34 cellular contexts compared by ENCODE assay signal in genomic region chr5:5474961-5475360, GRCh38.
"Had no signal": no experiment of that assay in that cellular context is flagged by ENCODE, and none has a peak within 500 bp of the region (broad histone marks: within the 10 kb centered on the region; RNA-seq: fewer than 3 reads in every experiment).

No MANE protein-coding gene starts in this region.

- DNase-seq: Karpas-422, Kasumi-1, KG1, MG63, MM.1S, MV-4-11, NCI-H1048, NCI-H1092, NCI-H1092 treated with DMSO at 0.1 percent for 48 hours, NCI-H1105, NCI-H1105 treated with DMSO at 0.1 percent for 48 hours, NCI-H1417, NCI-H1417 treated with DMSO at 0.1 percent for 48 hours, NCI-H1436, NCI-H1436 treated with DMSO at 0.1 percent for 48 hours, NCI-H146, NCI-H1694, NCI-H1694 treated with DMSO at 0.1 percent for 48 hours, NCI-H187, NCI-H187 treated with DMSO at 0.1 percent for 48 hours, NCI-H1930, NCI-H2029, NCI-H2029 treated with DMSO at 0.1 percent for 48 hours, NCI-H2081, NCI-H2081 treated with DMSO at 0.1 percent for 48 hours, NCI-H2107, NCI-H2171, NCI-H2171 treated with DMSO at 0.1 percent for 48 hours, NCI-H2227 treated with DMSO at 0.1 percent for 48 hours, NCI-H226, NCI-H345, NCI-H446, NCI-H446 treated with DMSO at 0.1 percent for 48 hours had no signal

- H3K4me3 ChIP-seq: MG63 had no signal

- H3K9me3 ChIP-seq: MG63 had no signal

- H3K27ac ChIP-seq: KMS-11 had no signal

- H3K27me3 ChIP-seq: MG63 had no signal
